8 cellular contexts compared by ENCODE assay signal in genomic region chr15:52227456-52227855, GRCh38. TPM values are rescaled to one million over a fixed set of nuclear protein-coding genes. Genes with fewer than 3 reads are reported as not detected.
DNase-seq lines count a peak whose midpoint lies in the region; ATAC-seq, FAIRE-seq and TF ChIP-seq lines count a peak whose summit lies in the region.

No MANE protein-coding gene starts in this region.

- no peaks in the 10 kb centered on the region for H4K20me1 ChIP-seq in HepG2 (ENCODE audit: insufficient read depth, low read length)

- CTCF ChIA-PET in HepG2 (lab: Yijun Ruan, JAX; ENCODE audit: low intra/inter-chr PET ratio, low total read pairs) = no interaction called here

- H3K79me2 ChIP-seq in HepG2 (ENCODE audit: insufficient read depth, low read length) = no peaks in the 10 kb centered on the region

- no peak overlapping the region for H3K27ac ChIP-seq in HepG2 (ENCODE audit: extremely low read length, insufficient read depth, low read length)

- no TSS peak for BruUV-seq in HepG2 (replicated peaks; lab: Mats Ljungman, UMichigan)

- no peak for TF ChIP-seq POLR2A in HepG2 (IDR thresholded peaks at IDR 0.05; ENCODE audit: insufficient read depth in 1 of 2, low read depth in 2 of 2, low read length in 2 of 2)

- H3K27me3 ChIP-seq in HepG2 (ENCODE audit: control insufficient read depth in 1 of 2, insufficient read depth in 2 of 2, low read length in 2 of 2) = no peaks in the 10 kb centered on the region

- TF ChIP-seq CTCF in HepG2 (CRISPR knock-in tag; IDR thresholded peaks at IDR 0.05) = peak; percentile 79

- FAIRE-seq in HepG2 (lab: Jason Lieb, UNC) = peak; percentile 89

- intact Hi-C loops in HepG2 (cut with micrococcal nuclease; ENCODE audit: unreplicated experiment) = loop anchor here (1.0 kb wide), 1 partner anchor 245 kb away; no protein-coding TSS in a partner anchor

- TF ChIP-seq EP300 in HepG2 (IDR thresholded peaks at IDR 0.05; ENCODE audit: low read depth in 2 of 2, low read length in 2 of 2) (no peak), HepG2 (CRISPR knock-in tag; IDR thresholded peaks at IDR 0.05; ENCODE audit: borderline replicate concordance) (no peak)

- H3K9ac ChIP-seq in HepG2 (ENCODE audit: insufficient read depth, low read depth, low read length) = no peak overlapping the region

- H3K4me2 ChIP-seq in HepG2 (ENCODE audit: low read depth, low read length) = no peak overlapping the region

- WGBS in HepG2 (ENCODE audit: low lambda C conversion rate) = 78% methylated on average over 5 of the region's 5 CpGs

- in situ Hi-C loops in HepG2 (cut with HindIII; ENCODE audit: extremely low pct_ligation_motif_present, low pct_unique_long_range_greater_than_20kb) = no loop called here

- DNase-seq in AML-193 (lab: John Stamatoyannopoulos, UW) (peak; percentile 76 to 84), NCI-H2227 treated with DMSO at 0.1 percent for 48 hours (lab: John Stamatoyannopoulos, UW) (peak; percentile 36), cerebellar cortex (ENCODE audit: low spot score) (peak; percentile 83), HepG2 (ENCODE audit: low spot score) (peak; percentile 57)
- DNase-seq in activated CD4-positive, CD25-positive, alpha-beta regulatory T cell treated with anti-CD3 and anti-CD28 coated beads, Interleukin-2, amount 50 U/mL, for 16 hours (ENCODE audit: low read depth, low spot score) = peak; percentile 38
- DNase-seq in stimulated activated CD4-positive, alpha-beta T cell treated with anti-CD3 and anti-CD28 coated beads, TNF-alpha, amount 100 ng/mL, for 4 hours (ENCODE audit: low read depth in 3 of 3) = peak; percentile 16 to 40 (median 38)

- TF ChIP-seq RAD21 in HepG2 (CRISPR knock-in tag; IDR thresholded peaks at IDR 0.05) = no peak

- no peak overlapping the region for H3K4me3 ChIP-seq in HepG2 (replicated peaks in 1 of 3; ENCODE audit: insufficient read depth in 1 of 3, low read depth in 2 of 3, low read length in 3 of 3)

- ATAC-seq in GM19025 (IDR thresholded peaks at IDR 0.05; ENCODE audit: low read depth, unreplicated experiment) (peak; percentile 75), HG03139 (IDR thresholded peaks at IDR 0.05; ENCODE audit: unreplicated experiment) (peak; percentile 81), HepG2 (peak; percentile 93)

- POLR2A ChIA-PET in HepG2 (lab: Yijun Ruan, JAX) = interaction anchor here (1.6 kb wide), 1 partner anchor 61 kb away, joined by 3 read pairs; no protein-coding TSS in a partner anchor

- no peaks in the 10 kb centered on the region for H3K9me3 ChIP-seq in HepG2 (ENCODE audit: low read length)

- peaks cover 11 to 59% of the 10 kb centered on the region in 2 experiments for H3K36me3 ChIP-seq in HepG2 (replicated peaks in 1 of 2; ENCODE audit: control insufficient read depth in 1 of 2, insufficient read depth in 2 of 2, low read length in 2 of 2)

- no peak overlapping the region for H2AFZ ChIP-seq in HepG2 (ENCODE audit: low read length)

- H3K4me1 ChIP-seq in HepG2 (ENCODE audit: insufficient read depth, low read length) = no peaks in the 10 kb centered on the region

TF ChIP-seq in HepG2, 621 proteins besides CTCF, POLR2A, EP300 and RAD21:
- TF ChIP-seq TFE3 (CRISPR knock-in tag; IDR thresholded peaks at IDR 0.05) (no peak), SMC3 (IDR thresholded peaks at IDR 0.05; ENCODE audit: low read length) (peak; percentile 32; the same call in 1 of the 2 replicates), STAG1 (CRISPR knock-in tag; IDR thresholded peaks at IDR 0.05) (peak; percentile 65), XRCC5 (optimal IDR thresholded peaks at IDR 0.05; ENCODE audit: low read length) (peak; percentile 22), REL (CRISPR knock-in tag; conservative IDR thresholded peaks at IDR 0.05) (no peak), SETDB1 (CRISPR knock-in tag; IDR thresholded peaks at IDR 0.05; ENCODE audit: borderline replicate concordance) (no peak), ZNF713 (CRISPR knock-in tag; IDR thresholded peaks at IDR 0.05) (no peak), MXD1 (CRISPR knock-in tag; IDR thresholded peaks at IDR 0.05) (no peak)
- TF ChIP-seq, protein P1, sequence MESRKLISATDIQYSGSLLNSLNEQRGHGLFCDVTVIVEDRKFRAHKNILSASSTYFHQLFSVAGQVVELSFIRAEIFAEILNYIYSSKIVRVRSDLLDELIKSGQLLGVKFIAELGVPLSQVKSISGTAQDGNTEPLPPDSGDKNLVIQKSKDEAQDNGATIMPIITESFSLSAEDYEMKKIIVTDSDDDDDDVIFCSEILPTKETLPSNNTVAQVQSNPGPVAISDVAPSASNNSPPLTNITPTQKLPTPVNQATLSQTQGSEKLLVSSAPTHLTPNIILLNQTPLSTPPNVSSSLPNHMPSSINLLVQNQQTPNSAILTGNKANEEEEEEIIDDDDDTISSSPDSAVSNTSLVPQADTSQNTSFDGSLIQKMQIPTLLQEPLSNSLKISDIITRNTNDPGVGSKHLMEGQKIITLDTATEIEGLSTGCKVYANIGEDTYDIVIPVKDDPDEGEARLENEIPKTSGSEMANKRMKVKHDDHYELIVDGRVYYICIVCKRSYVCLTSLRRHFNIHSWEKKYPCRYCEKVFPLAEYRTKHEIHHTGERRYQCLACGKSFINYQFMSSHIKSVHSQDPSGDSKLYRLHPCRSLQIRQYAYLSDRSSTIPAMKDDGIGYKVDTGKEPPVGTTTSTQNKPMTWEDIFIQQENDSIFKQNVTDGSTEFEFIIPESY (CRISPR knock-in tag; IDR thresholded peaks at IDR 0.05) = peak; percentile 30; the same call in 1 of the 2 replicates

RNA-seq across cellular contexts. Expression of gene GNB5, which starts 36.3 kb away (rescaled TPM):
- total RNA-seq in HepG2 (2016; rRNA removed; fragmentation: Illumina TruSeq; extraction: Trizol) = 13.7 and 17.1 TPM in 2 replicates
- 5.4 and 6.6 TPM in 2 replicates for total RNA-seq in HepG2 (2016; cell fraction: cytosol; rRNA removed; fragmentation: Illumina TruSeq; extraction: Trizol; ENCODE audit: low read depth)
- total RNA-seq in HepG2 (2016; cell fraction: insoluble cytoplasmic fraction; rRNA removed; fragmentation: Illumina TruSeq; extraction: Trizol) = 12.6 and 16.2 TPM in 2 replicates
- total RNA-seq in HepG2 (2016; cell fraction: membrane; rRNA removed; fragmentation: Illumina TruSeq; extraction: Trizol) = 13.3 and 14.1 TPM in 2 replicates
- total RNA-seq in HepG2 (2016; cell fraction: nucleus; rRNA removed; fragmentation: Illumina TruSeq; extraction: Trizol) = 7.2 and 7.4 TPM in 2 replicates
- 14.4 and 19.7 TPM in 2 replicates for polyA plus RNA-seq in HepG2 (2011; rRNA removed)
- 17.2 and 23.8 TPM in 2 replicates for polyA plus RNA-seq in HepG2 (2011; cell fraction: cytosol; rRNA removed)
- 14.8 and 18.3 TPM in 2 replicates for polyA plus RNA-seq in HepG2 (2011; cell fraction: nucleus; rRNA removed)
- 21.2 and 28.3 TPM in 2 replicates for polyA plus RNA-seq in HepG2 (2012)
- 5.0 and 5.9 TPM in 2 replicates for polyA plus RNA-seq in HepG2 (2016; cell fraction: cytosol; fragmentation: Illumina TruSeq; extraction: Trizol; ENCODE audit: low read depth)
- 15.6 and 16.3 TPM in 2 replicates for polyA plus RNA-seq in HepG2 (2016; cell fraction: insoluble cytoplasmic fraction; fragmentation: Illumina TruSeq; extraction: Trizol; ENCODE audit: low read depth)
- polyA plus RNA-seq in HepG2 (2016; cell fraction: membrane; fragmentation: Illumina TruSeq; extraction: Trizol; ENCODE audit: low read depth) = 9.1 and 9.7 TPM in 2 replicates
- 9.1 and 9.3 TPM in 2 replicates for polyA plus RNA-seq in HepG2 (2016; cell fraction: nucleus; fragmentation: Illumina TruSeq; extraction: Trizol; ENCODE audit: insufficient read depth, low read depth)
- polyA minus RNA-seq in HepG2 (2011; rRNA and poly(A)+ RNA removed; ENCODE audit: low replicate concordance) = 18.1 and 41.8 TPM in 2 replicates
- polyA minus RNA-seq in HepG2 (2011; cell fraction: cytosol; rRNA and poly(A)+ RNA removed) = 13.5 and 18.1 TPM in 2 replicates
- polyA minus RNA-seq in HepG2 (2011; cell fraction: nucleus; rRNA and poly(A)+ RNA removed) = 22.7 and 26.6 TPM in 2 replicates
